In genomic region chr19:54106716-54107115, GRCh38 we compare ENCODE assay signal across 23 cellular contexts. TPM values are rescaled to one million over a fixed set of nuclear protein-coding genes. Genes with fewer than 3 reads are reported as not detected.
"Had no signal": no experiment of that assay in that cellular context is flagged by ENCODE, and none has a peak within 500 bp of the region (broad histone marks: within the 10 kb centered on the region; RNA-seq: fewer than 3 reads in every experiment).

No MANE protein-coding gene starts in this region.

- H3K36me3 ChIP-seq: breast epithelium had no signal

- H3K4me3 ChIP-seq: ascending aorta, breast epithelium, gastrocnemius medialis, heart left ventricle, SJCRH30, thoracic aorta had no signal

- FAIRE-seq: islet of Langerhans, TTC549 had no signal

- H3K27ac Mint-ChIP-seq: endodermal cell, progenitor cell of endocrine pancreas, WTC11 had no signal

- H3K9me3 ChIP-seq: ascending aorta, breast epithelium, gastrocnemius medialis, heart left ventricle, SJCRH30, thoracic aorta had no signal

- H3K27ac ChIP-seq: ascending aorta, breast epithelium, gastrocnemius medialis, heart left ventricle, SJCRH30, thoracic aorta had no signal

- H3K4me1 ChIP-seq: breast epithelium, SJCRH30 had no signal

- H3K4me3 Mint-ChIP-seq: endodermal cell, WTC11 had no signal

- ATAC-seq: activated T-cell treated with anti-CD3 and anti-CD28 coated beads, Interleukin-2, amount 50 U/mL, for 72 hours; gastrocnemius medialis; heart left ventricle; naive thymus-derived CD8-positive, alpha-beta T cell; right cardiac atrium; T-helper 17 cell; WTC11 had no signal

- H3K9me3 Mint-ChIP-seq: activated T-cell treated with anti-CD3 and anti-CD28 coated beads, Interleukin-2, amount 50 U/mL, for 72 hours; endodermal cell; naive thymus-derived CD8-positive, alpha-beta T cell; WTC11 had no signal

- DNase-seq: activated naive CD4-positive, alpha-beta T cell; activated T-cell treated with anti-CD3 and anti-CD28 coated beads, Interleukin-2, amount 50 U/mL, for 72 hours; dermis blood vessel endothelial cell; erythroblast; gastrocnemius medialis; heart left ventricle; mesenchymal stem cell; naive thymus-derived CD8-positive, alpha-beta T cell; nucleus accumbens; right cardiac atrium; SJCRH30; T-helper 17 cell had no signal

- H3K27me3 Mint-ChIP-seq: naive thymus-derived CD8-positive, alpha-beta T cell; progenitor cell of endocrine pancreas; T-helper 17 cell had no signal

- H3K27me3 ChIP-seq: ascending aorta, breast epithelium, gastrocnemius medialis, heart left ventricle, SJCRH30 had no signal

RNA-seq across cellular contexts. Expression of gene OSCAR, which starts 6.1 kb away (rescaled TPM):
- total RNA-seq: dermis blood vessel endothelial cell, progenitor cell of endocrine pancreas had no signal

RNA-seq across cellular contexts. Expression of gene TARM1, which starts 25.6 kb away (rescaled TPM):
- total RNA-seq: activated T-cell treated with anti-CD3 and anti-CD28 coated beads, Interleukin-2, amount 50 U/mL, for 72 hours; ascending aorta; breast epithelium; cerebellum; dermis blood vessel endothelial cell; endodermal cell; gastrocnemius medialis; heart left ventricle; mucosa of gallbladder; naive thymus-derived CD8-positive, alpha-beta T cell; progenitor cell of endocrine pancreas; right cardiac atrium; SJCRH30; T-helper 17 cell; thoracic aorta; ureter; WTC11 had no signal
- polyA plus RNA-seq: heart left ventricle; naive thymus-derived CD8-positive, alpha-beta T cell; right cardiac atrium had no signal
